In the genomic region with DNA sequence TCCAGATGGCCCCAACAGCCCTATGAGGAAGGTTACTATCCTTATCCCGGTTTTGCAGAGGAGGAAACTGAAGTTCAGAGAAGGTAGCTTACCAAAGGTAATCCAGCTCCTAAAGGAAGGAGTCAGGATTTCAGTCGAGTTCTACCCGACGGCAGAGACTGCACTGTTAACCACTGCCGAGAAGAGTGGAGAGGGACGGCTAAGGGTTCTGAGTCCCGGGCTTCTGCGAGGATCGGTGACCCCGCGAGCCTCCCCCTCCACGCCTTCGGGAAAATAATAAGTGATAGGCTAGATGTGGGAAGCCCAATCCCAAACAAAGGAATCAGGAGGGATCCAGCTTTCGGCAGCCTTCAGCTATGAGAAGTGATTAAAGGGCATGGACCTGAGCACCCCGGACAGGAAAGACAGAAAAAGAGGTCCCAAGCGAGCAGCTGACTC, we compare ENCODE assay signal across 7 cellular contexts. TPM values are rescaled to one million over a fixed set of nuclear protein-coding genes. Genes with fewer than 3 reads are reported as not detected.
A peak's percentile ranks its signal among the peaks of the same experiment; 100 is the strongest.
DNase-seq lines count a peak whose midpoint lies in the region; ATAC-seq and TF ChIP-seq lines count a peak whose summit lies in the region.

No MANE protein-coding gene starts in this region.

- no peak for TF ChIP-seq CTCF in breast epithelium (IDR thresholded peaks at IDR 0.05)

- H2BK120ac ChIP-seq in mesendoderm (ENCODE audit: low read depth, low read length), result no peak overlapping the region

- no peaks in the 10 kb centered on the region for H3K9me3 ChIP-seq in breast epithelium

- no peak overlapping the region for H3K4ac ChIP-seq in mesendoderm (ENCODE audit: low read depth, low read length)

- no peak overlapping the region for H2AK5ac ChIP-seq in mesendoderm (ENCODE audit: low read length)

- H2BK5ac ChIP-seq in mesendoderm (ENCODE audit: low read length), result no peak overlapping the region

- H3K4me3 ChIP-seq in breast epithelium, result peak overlapping the region; percentile 66 to 84 (median 66)
- H3K4me3 ChIP-seq in mesendoderm (ENCODE audit: low read length), result peak overlapping the region; percentile 35

- no peaks in the 10 kb centered on the region for H3K79me1 ChIP-seq in mesendoderm (ENCODE audit: low read length)

- H3K4me1 ChIP-seq in breast epithelium (peaks cover 6 to 23% of the 10 kb centered on the region in 2 donors), mesendoderm (ENCODE audit: control insufficient read depth, low read depth, low read length) (peaks cover 4% of the 10 kb centered on the region)

- H4K8ac ChIP-seq in mesendoderm (ENCODE audit: low read depth, low read length), result no peak overlapping the region

- intact Hi-C loops in breast epithelium (cut with DNase I; ENCODE audit: low total_unique reads), result loop anchor here (5.0 kb wide), 1 partner anchor 1761 kb away; no protein-coding TSS in a partner anchor

- H3K36me3 ChIP-seq in breast epithelium (no peaks in the 10 kb centered on the region), mesendoderm (ENCODE audit: control insufficient read depth, insufficient read depth, low read length) (no peaks in the 10 kb centered on the region)

- H3K56ac ChIP-seq in mesendoderm (ENCODE audit: low read length), result peak overlapping the region; percentile 79

- H3K9ac ChIP-seq in mesendoderm (ENCODE audit: low read length), result peak overlapping the region; percentile 65

- no peak overlapping the region for H2BK15ac ChIP-seq in mesendoderm (replicated peaks; ENCODE audit: low read depth)

- no peak overlapping the region for H3K18ac ChIP-seq in mesendoderm (ENCODE audit: low read length)

- peak overlapping the region; percentile 60 for H3K4me2 ChIP-seq in mesendoderm (ENCODE audit: low read length)

- no peak overlapping the region for H4K5ac ChIP-seq in mesendoderm (ENCODE audit: low read length)

- DNase-seq in breast epithelium (ENCODE audit: low spot score in 2 of 2) (no peak), mesendoderm (no peak), occipital lobe (lab: John Stamatoyannopoulos, UW) (no peak), RPMI8226 (no peak)

- H3K23ac ChIP-seq in mesendoderm (ENCODE audit: low read length), result no peak overlapping the region

- TF ChIP-seq POLR2A in breast epithelium (IDR thresholded peaks at IDR 0.05), result no peak

- H3K27me3 ChIP-seq in breast epithelium (no peaks in the 10 kb centered on the region), mesendoderm (ENCODE audit: insufficient read depth, low read length, poor library complexity) (no peaks in the 10 kb centered on the region)

- no CpG with 5 or more reads among the region's 16 CpGs for WGBS in mesendoderm (ENCODE audit: extremely low coverage, insufficient coverage, low lambda C conversion rate)

- peak overlapping the region; percentile 98 to 99 for H3K27ac ChIP-seq in breast epithelium
- no peak overlapping the region for H3K27ac ChIP-seq in mesendoderm (ENCODE audit: low read depth, low read length)

- H3K79me2 ChIP-seq in mesendoderm (ENCODE audit: control insufficient read depth, insufficient read depth, low read length), result no peaks in the 10 kb centered on the region

- ATAC-seq in GM19043 (IDR thresholded peaks at IDR 0.05; ENCODE audit: low read depth, unreplicated experiment) (peak; percentile 2), HG03442 (IDR thresholded peaks at IDR 0.05; ENCODE audit: unreplicated experiment) (peak; percentile 1), GM21717 (IDR thresholded peaks at IDR 0.05; ENCODE audit: unreplicated experiment) (no peak)

RNA-seq across cellular contexts. Expression of a gene that starts 0.6 kb away (rescaled TPM):
- 1 to 10 TPM; 8.3 to 9.4 (median 9.2) TPM for total RNA-seq in breast epithelium
- polyA plus RNA-seq in mesendoderm (2013, experiment 1 of 2), result 5.8 TPM
- 5.4 TPM for polyA plus RNA-seq in mesendoderm (2013, experiment 2 of 2)
- total RNA-seq in occipital lobe, result 3.7 TPM

RNA-seq across cellular contexts. Expression of a gene that starts 0.8 kb away (rescaled TPM):
- total RNA-seq in breast epithelium (1 to 10 TPM; 1.8 to 3.8 (median 2.9) TPM), occipital lobe (2.8 TPM)
- polyA plus RNA-seq in mesendoderm (2013, experiment 1 of 2), result 0.27 TPM
- 0.10 TPM for polyA plus RNA-seq in mesendoderm (2013, experiment 2 of 2)

RNA-seq across cellular contexts. Expression of a gene that starts 57.3 kb away (rescaled TPM):
- not detected for total RNA-seq in breast epithelium
- polyA plus RNA-seq in mesendoderm (2013, experiment 1 of 2), result not detected
- polyA plus RNA-seq in mesendoderm (2013, experiment 2 of 2), result not detected
- not detected for total RNA-seq in occipital lobe
